Comparison of ENCODE assay signal across 2 cellular contexts in genomic region chr6:52689857-52690256, GRCh38.
A peak's percentile ranks its signal among the peaks of the same experiment; 100 is the strongest.
TF ChIP-seq lines count a peak whose summit lies in the region.

No MANE protein-coding gene starts in this region.

TF ChIP-seq in HepG2, 621 proteins besides CTCF, POLR2A, EP300 and RAD21:
- no peak for TF ChIP-seq THAP11 (CRISPR knock-in tag; IDR thresholded peaks at IDR 0.05)
- peak; percentile 59; the same call in 1 of the 2 replicates for TF ChIP-seq CEBPB (IDR thresholded peaks at IDR 0.05; ENCODE audit: borderline replicate concordance, low read depth, low read length)

TF ChIP-seq in K562, 482 proteins besides CTCF, POLR2A, EP300 and RAD21:
- TF ChIP-seq CEBPG (CRISPR knock-in tag; IDR thresholded peaks at IDR 0.05) (no peak), CEBPG (tag; conservative IDR thresholded peaks at IDR 0.05 in 1 of 2, IDR thresholded peaks at IDR 0.05 in 1 of 2) (peak; percentile 12 to 57; a peak in 2 of 4 replicates), CEBPB (tag; IDR thresholded peaks at IDR 0.05) (peak; percentile 54; the same call in 1 of the 2 replicates), TGIF2 (CRISPR knock-in tag; IDR thresholded peaks at IDR 0.05) (no peak), TAF7 (tag; IDR thresholded peaks at IDR 0.05) (no peak)
TF ChIP-seq in K562: peak in this region for 2.
